Comparison of ENCODE assay signal across 23 cellular contexts in genomic region chr20:9555781-9556180, GRCh38. TPM values are rescaled to one million over a fixed set of nuclear protein-coding genes. Genes with fewer than 3 reads are reported as not detected.
A peak's percentile ranks its signal among the peaks of the same experiment; 100 is the strongest.
DNase-seq lines count a peak whose midpoint lies in the region; ATAC-seq, FAIRE-seq and TF ChIP-seq lines count a peak whose summit lies in the region.
"Had no signal": no experiment of that assay in that cellular context is flagged by ENCODE, and none has a peak within 500 bp of the region (broad histone marks: within the 10 kb centered on the region; RNA-seq: fewer than 3 reads in every experiment).

No MANE protein-coding gene starts in this region.

- H3K4me1 ChIP-seq in A549 (peaks cover 7% of the 10 kb centered on the region), ascending aorta (no peaks in the 10 kb centered on the region)
- H3K4me1 ChIP-seq: sigmoid colon had no signal

- H3K9me3 ChIP-seq in A549 (no peaks in the 10 kb centered on the region), ascending aorta (no peaks in the 10 kb centered on the region)
- H3K9me3 ChIP-seq: BLaER1 treated with 17β-estradiol and CSF1 and Interleukin-3, amounts not matched to agents 10 nM and 100 nM; ovary; sigmoid colon had no signal

- in situ Hi-C loops in SK-MEL-5 (cut with HindIII; ENCODE audit: low pct_unique_long_range_greater_than_20kb, low sequenced_read_pairs), result no loop called here

- no peaks in the 10 kb centered on the region for H3K4me1 Mint-ChIP-seq in activated CD8-positive, alpha-beta T cell treated with anti-CD3 and anti-CD28 coated beads, Interleukin-2, amount 10 ng/mL, durations not matched to agents 7 days and 5 days (ENCODE audit: low read depth)
- H3K4me1 Mint-ChIP-seq: naive thymus-derived CD8-positive, alpha-beta T cell had no signal

- TF ChIP-seq CTCF in A549 (IDR thresholded peaks at IDR 0.05) (no peak), foreskin fibroblast (IDR thresholded peaks at IDR 0.05; ENCODE audit: low read depth, low read length) (no peak), ascending aorta (IDR thresholded peaks at IDR 0.05) (no peak)

- peak; percentile 58 to 81; a peak in 5 of 6 replicates for ATAC-seq in A549
- ATAC-seq in activated CD8-positive, alpha-beta T cell treated with anti-CD3 and anti-CD28 coated beads, Interleukin-2, amount 10 ng/mL, durations not matched to agents 7 days and 5 days, result no peak
- ATAC-seq: naive thymus-derived CD8-positive, alpha-beta T cell had no signal

- CTCF ChIA-PET in A549 (lab: Yijun Ruan, JAX), result interaction anchor here (0.7 to 2.5 kb wide), 2 partner anchors 54 to 62 kb away, joined by 3 to 7 read pairs; no protein-coding TSS in a partner anchor
- CTCF ChIA-PET in activated CD8-positive, alpha-beta T cell treated with anti-CD3 and anti-CD28 coated beads, Interleukin-2, amount 10 ng/mL, durations not matched to agents 7 days and 5 days (lab: Charles Lee), result no interaction called here

- no peaks in the 10 kb centered on the region for H3K27me3 Mint-ChIP-seq in activated CD8-positive, alpha-beta T cell treated with anti-CD3 and anti-CD28 coated beads, Interleukin-2, amount 10 ng/mL, durations not matched to agents 7 days and 5 days (ENCODE audit: low read depth)

- H3K4me3 Mint-ChIP-seq in activated CD8-positive, alpha-beta T cell treated with anti-CD3 and anti-CD28 coated beads, Interleukin-2, amount 10 ng/mL, durations not matched to agents 7 days and 5 days, result no peak overlapping the region
- H3K4me3 Mint-ChIP-seq: dendritic cell treated with granulocyte-macrophage colony-stimulating factor and Interleukin-4, amounts not matched to agents 40 ng/mL and 50 ng/mL, for 4 days; naive thymus-derived CD8-positive, alpha-beta T cell had no signal

- H3K27me3 ChIP-seq in ascending aorta, result no peaks in the 10 kb centered on the region
- H3K27me3 ChIP-seq: BLaER1 treated with 17β-estradiol and CSF1 and Interleukin-3, amounts not matched to agents 10 nM and 100 nM; ovary; sigmoid colon had no signal

- intact Hi-C loops in ascending aorta (cut with DNase I), result no loop called here

- H3K9me3 Mint-ChIP-seq in activated CD8-positive, alpha-beta T cell treated with anti-CD3 and anti-CD28 coated beads, Interleukin-2, amount 10 ng/mL, durations not matched to agents 7 days and 5 days (ENCODE audit: insufficient read depth), result no peaks in the 10 kb centered on the region

- no peaks in the 10 kb centered on the region for H3K36me3 Mint-ChIP-seq in activated CD8-positive, alpha-beta T cell treated with anti-CD3 and anti-CD28 coated beads, Interleukin-2, amount 10 ng/mL, durations not matched to agents 7 days and 5 days (ENCODE audit: low read depth)
- H3K36me3 Mint-ChIP-seq: naive thymus-derived CD8-positive, alpha-beta T cell had no signal

- TF ChIP-seq EP300 in A549 (IDR thresholded peaks at IDR 0.05), result no peak

- no peak for TF ChIP-seq RAD21 in A549 (conservative IDR thresholded peaks at IDR 0.05 in 1 of 2, IDR thresholded peaks at IDR 0.05 in 1 of 2)

- H3K4me2 ChIP-seq in A549, result no peak overlapping the region

- peak in 1 of 2 experiments; percentile 18 for DNase-seq in A549 (ENCODE audit: low read depth in 1 of 2, low spot score in 1 of 2)
- peak; percentile 35 for DNase-seq in HK-2 (ENCODE audit: unreplicated experiment)
- DNase-seq in SK-MEL-5 (ENCODE audit: low read depth, low spot score), result peak; percentile 21
- peak; percentile 22 to 50 for DNase-seq in foreskin fibroblast
- no peak for DNase-seq in foreskin melanocyte
- DNase-seq in NCI-H187 treated with DMSO at 0.1 percent for 48 hours (lab: John Stamatoyannopoulos, UW), result no peak
- DNase-seq in activated CD8-positive, alpha-beta T cell treated with anti-CD3 and anti-CD28 coated beads, Interleukin-2, amount 10 ng/mL, durations not matched to agents 7 days and 5 days, result no peak
- no peak for DNase-seq in ascending aorta (ENCODE audit: low spot score in 2 of 2)
- DNase-seq: activated CD4-positive, alpha-beta T cell treated with anti-CD3 and anti-CD28 coated beads, Interleukin-2, amount 50 U/mL, for 1 hour; activated CD8-positive, alpha-beta memory T cell treated with anti-CD3 and anti-CD28 coated beads, Interleukin-2, amount 50 U/mL, for 48 hours; activated naive CD4-positive, alpha-beta T cell; Kasumi-1; naive thymus-derived CD8-positive, alpha-beta T cell; NCI-H1105 treated with DMSO at 0.1 percent for 48 hours; NCI-H446 treated with DMSO at 0.1 percent for 48 hours; ovary; sigmoid colon had no signal

- WGBS in A549 (ENCODE audit: missing lambda C conversion rate), result 34% methylated on average over 2 of the region's 2 CpGs

- no peak overlapping the region for H3K4me3 ChIP-seq in A549
- no peak overlapping the region for H3K4me3 ChIP-seq in foreskin fibroblast (ENCODE audit: low read depth in 1 of 2, low read length in 2 of 2)
- H3K4me3 ChIP-seq in ascending aorta, result no peak overlapping the region
- H3K4me3 ChIP-seq: BLaER1 treated with 17β-estradiol and CSF1 and Interleukin-3, amounts not matched to agents 10 nM and 100 nM; ovary; sigmoid colon had no signal

- TF ChIP-seq POLR2A in A549 (IDR thresholded peaks at IDR 0.05; ENCODE audit: low read length), result no peak

- POLR2A ChIA-PET in A549 (lab: Yijun Ruan, JAX), result no interaction called here
- POLR2A ChIA-PET in activated CD8-positive, alpha-beta T cell treated with anti-CD3 and anti-CD28 coated beads, Interleukin-2, amount 10 ng/mL, durations not matched to agents 7 days and 5 days (lab: Charles Lee), result no interaction called here

- FAIRE-seq in A549 (lab: Jason Lieb, UNC), result peak; percentile 61
- FAIRE-seq: D721Med, frontal cortex, HTR-8/SVneo had no signal

- no peak overlapping the region for H3K27ac ChIP-seq in A549
- H3K27ac ChIP-seq in ascending aorta, result no peak overlapping the region
- H3K27ac ChIP-seq: BLaER1 treated with 17β-estradiol and CSF1 and Interleukin-3, amounts not matched to agents 10 nM and 100 nM; ovary; sigmoid colon had no signal

- no peaks in the 10 kb centered on the region for H3K36me3 ChIP-seq in ascending aorta
- H3K36me3 ChIP-seq: BLaER1 treated with 17β-estradiol and CSF1 and Interleukin-3, amounts not matched to agents 10 nM and 100 nM; ovary; sigmoid colon had no signal

- no peak overlapping the region for H3K27ac Mint-ChIP-seq in activated CD8-positive, alpha-beta T cell treated with anti-CD3 and anti-CD28 coated beads, Interleukin-2, amount 10 ng/mL, durations not matched to agents 7 days and 5 days
- H3K27ac Mint-ChIP-seq: dendritic cell treated with granulocyte-macrophage colony-stimulating factor and Interleukin-4, amounts not matched to agents 40 ng/mL and 50 ng/mL, for 4 days; naive thymus-derived CD8-positive, alpha-beta T cell had no signal

TF ChIP-seq in A549, 52 proteins besides CTCF, POLR2A, EP300 and RAD21:
- TF ChIP-seq FOSL2 (IDR thresholded peaks at IDR 0.05) (no peak), FOSL2 (CRISPR knock-in tag; IDR thresholded peaks at IDR 0.05) (no peak), RCOR1 (IDR thresholded peaks at IDR 0.05; ENCODE audit: low read depth, low read length) (no peak), ESRRA (IDR thresholded peaks at IDR 0.05; ENCODE audit: borderline replicate concordance, low read length) (no peak), HOXB5 (CRISPR knock-in tag; IDR thresholded peaks at IDR 0.05) (no peak), ZFP36 (IDR thresholded peaks at IDR 0.05; ENCODE audit: borderline replicate concordance, partially characterized antibody) (no peak)
- TF ChIP-seq, protein P1, sequence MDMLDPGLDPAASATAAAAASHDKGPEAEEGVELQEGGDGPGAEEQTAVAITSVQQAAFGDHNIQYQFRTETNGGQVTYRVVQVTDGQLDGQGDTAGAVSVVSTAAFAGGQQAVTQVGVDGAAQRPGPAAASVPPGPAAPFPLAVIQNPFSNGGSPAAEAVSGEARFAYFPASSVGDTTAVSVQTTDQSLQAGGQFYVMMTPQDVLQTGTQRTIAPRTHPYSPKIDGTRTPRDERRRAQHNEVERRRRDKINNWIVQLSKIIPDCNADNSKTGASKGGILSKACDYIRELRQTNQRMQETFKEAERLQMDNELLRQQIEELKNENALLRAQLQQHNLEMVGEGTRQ (IDR thresholded peaks at IDR 0.05), result peak; percentile 40

RNA-seq across cellular contexts. Expression of gene LAMP5, which starts 41.4 kb away (rescaled TPM):
- polyA plus RNA-seq in A549 (2011; rRNA removed), result 0.04 and 0.13 TPM in 2 replicates
- not detected in 2 replicates for polyA plus RNA-seq in A549 (2012; cell fraction: cytosol; rRNA removed)
- polyA plus RNA-seq in A549 (2012; cell fraction: nucleus; rRNA removed), result 0.13 and 0.17 TPM in 2 replicates
- 0.04 to 0.12 TPM in 2 of 3 replicates, not detected in the other for polyA plus RNA-seq in A549 (2017; fragmentation: RNase III; extraction: RNeasy Plus Mini Kit Qiagen cat#74134 plus additional on column Dnase treatment)
- 0.08 TPM in 1 of 2 replicates, not detected in the other for polyA minus RNA-seq in A549 (2011; rRNA and poly(A)+ RNA removed)
- total RNA-seq in SK-MEL-5 (2014; rRNA removed; shearing (Covaris generic)), result not detected in 2 replicates
- not detected in 2 replicates for polyA plus RNA-seq in SK-MEL-5 (2015; cell fraction: cytosol; rRNA removed)
- not detected in 2 replicates for polyA plus RNA-seq in SK-MEL-5 (2015; cell fraction: nucleus; rRNA removed)
- total RNA-seq in activated CD8-positive, alpha-beta T cell treated with anti-CD3 and anti-CD28 coated beads, Interleukin-2, amount 10 ng/mL, durations not matched to agents 7 days and 5 days, result not detected
- not detected for total RNA-seq in ascending aorta
- total RNA-seq: G401; naive thymus-derived CD8-positive, alpha-beta T cell had no signal
- polyA plus RNA-seq: naive thymus-derived CD8-positive, alpha-beta T cell had no signal

Comparison
In these comparisons a context has a peak if more than half of its experiments do, and no peak if none do; other contexts are left out.
1. DNase-seq: peak in HK-2 (single experiment), SK-MEL-5 (single experiment) and foreskin fibroblast (2 of 2); none in foreskin melanocyte (single experiment), NCI-H187 treated with DMSO at 0.1 percent for 48 hours (single experiment), activated CD8-positive, alpha-beta T cell treated with anti-CD3 and anti-CD28 coated beads, Interleukin-2, amount 10 ng/mL, durations not matched to agents 7 days and 5 days (single experiment) and ascending aorta (0 of 2).